31 cellular contexts compared by ENCODE assay signal in the genomic region with DNA sequence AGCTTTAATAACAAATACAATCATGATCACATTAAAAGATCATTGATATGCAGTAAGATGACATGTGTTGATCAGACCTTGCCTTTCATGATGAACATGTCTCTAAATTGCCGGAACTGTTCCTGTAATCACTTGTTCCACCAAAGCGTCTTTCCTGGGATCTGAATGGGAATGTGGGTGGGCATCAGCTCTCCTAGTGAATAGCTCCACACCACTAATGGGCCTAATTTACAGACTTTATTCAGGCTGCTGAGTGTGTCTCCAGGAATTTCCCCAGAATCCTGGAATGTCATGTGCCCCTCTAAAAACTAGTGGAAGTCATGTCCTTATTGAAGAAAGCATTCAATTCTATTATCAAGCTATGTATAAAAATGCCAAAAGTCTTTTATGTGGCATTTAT.
"Had no signal": no experiment of that assay in that cellular context is flagged by ENCODE, and none has a peak within 500 bp of the region (broad histone marks: within the 10 kb centered on the region; RNA-seq: fewer than 3 reads in every experiment).

No MANE protein-coding gene starts in this region.

- ATAC-seq: activated CD4-positive, alpha-beta T cell treated with anti-CD3 and anti-CD28 coated beads for 36 hours; activated CD4-positive, CD25-positive, alpha-beta regulatory T cell treated with anti-CD3 and anti-CD28 coated beads, Interleukin-2, amount 50 U/mL, for 24 hours; activated naive CD4-positive, alpha-beta T cell treated with anti-CD3 and anti-CD28 coated beads, Interleukin-2, amount 50 U/mL, for 72 hours; activated T-cell treated with anti-CD3 and anti-CD28 coated beads, Interleukin-2, amount 50 U/mL, for 4 hours; body of pancreas; PC-3; Right ventricle myocardium inferior had no signal

- H3K9me3 ChIP-seq: adrenal gland, body of pancreas, MG63 had no signal

- H3K4me1 ChIP-seq: adrenal gland, body of pancreas, breast epithelium, Peyer's patch had no signal

- H3K4me3 ChIP-seq: adrenal gland, body of pancreas, breast epithelium, MG63, Peyer's patch, SK-N-MC had no signal

- H3K4me1 Mint-ChIP-seq: activated CD4-positive, alpha-beta T cell treated with anti-CD3 and anti-CD28 coated beads for 36 hours had no signal

- H3K27me3 Mint-ChIP-seq: activated CD4-positive, alpha-beta memory T cell treated with anti-CD3 and anti-CD28 coated beads for 36 hours; activated CD4-positive, alpha-beta T cell treated with anti-CD3 and anti-CD28 coated beads for 36 hours had no signal

- H3K36me3 ChIP-seq: adrenal gland, breast epithelium, MG63, Peyer's patch had no signal

- H3K36me3 Mint-ChIP-seq: activated CD4-positive, alpha-beta memory T cell treated with anti-CD3 and anti-CD28 coated beads for 36 hours had no signal

- H3K27me3 ChIP-seq: adrenal gland, body of pancreas, breast epithelium, MG63, Peyer's patch had no signal

- H3K4me3 Mint-ChIP-seq: activated CD4-positive, alpha-beta memory T cell treated with anti-CD3 and anti-CD28 coated beads for 36 hours; activated CD4-positive, alpha-beta T cell treated with anti-CD3 and anti-CD28 coated beads for 36 hours; activated naive CD4-positive, alpha-beta T cell treated with anti-CD3 and anti-CD28 coated beads for 36 hours; activated T-cell treated with anti-CD3 and anti-CD28 coated beads, Interleukin-2, amount 50 U/mL, for 4 hours; activated T-helper 1 cell treated with anti-CD3 and anti-CD28 coated beads, Interleukin-12 subunit alpha, Interleukin-12 subunit beta, Interleukin-2, Interleukin-4 antibody, amounts not matched to agents 30 ng/mL and 10 ng/mL and 1 ng/mL, durations not matched to agents 14 hours and 24 hours and 36 hours had no signal

- H3K27ac ChIP-seq: adrenal gland, body of pancreas, breast epithelium, Peyer's patch, RWPE1, SK-N-MC had no signal

- DNase-seq: activated CD4-positive, alpha-beta memory T cell treated with anti-CD3 and anti-CD28 coated beads for 36 hours; activated CD4-positive, alpha-beta T cell treated with anti-CD3 and anti-CD28 coated beads for 36 hours; activated CD4-positive, alpha-beta T cell treated with anti-CD3 and anti-CD28 coated beads, Interleukin-2, amount 50 U/mL, for 1 hour; activated CD8-positive, alpha-beta memory T cell treated with anti-CD3 and anti-CD28 coated beads, Interleukin-2, amount 50 U/mL, for 4 hours; activated gamma-delta T cell treated with Interleukin-2 at 50 U/mL for 16 hours; activated naive CD4-positive, alpha-beta T cell treated with anti-CD3 and anti-CD28 coated beads for 36 hours; activated T-cell treated with anti-CD3 and anti-CD28 coated beads for 4 hours; activated T-cell treated with anti-CD3 and anti-CD28 coated beads, Interleukin-2, amount 50 U/mL, for 4 hours; adrenal gland; body of pancreas; MG63; MV-4-11; NCI-H1092; NCI-H1436 treated with DMSO at 0.1 percent for 48 hours; NCI-H1694 treated with DMSO at 0.1 percent for 48 hours; NCI-H2029; NCI-H345; NCI-H524 treated with DMSO at 0.1 percent for 48 hours; NK-92 treated with Interleukin-12 subunit alpha and Interleukin-12 subunit beta, amount 100 ng/mL, for 24 hours; PC-3; Peyer's patch; SIG-M5 had no signal

- FAIRE-seq: astrocyte, TTC549 had no signal

- H3K27ac Mint-ChIP-seq: activated CD4-positive, alpha-beta memory T cell treated with anti-CD3 and anti-CD28 coated beads for 36 hours; activated CD4-positive, alpha-beta T cell treated with anti-CD3 and anti-CD28 coated beads for 36 hours; activated naive CD4-positive, alpha-beta T cell treated with anti-CD3 and anti-CD28 coated beads for 36 hours; activated naive CD4-positive, alpha-beta T cell treated with anti-CD3 and anti-CD28 coated beads, Interleukin-2, amount 50 U/mL, for 72 hours; activated T-helper 1 cell treated with anti-CD3 and anti-CD28 coated beads, Interleukin-12 subunit alpha, Interleukin-12 subunit beta, Interleukin-2, Interleukin-4 antibody, amounts not matched to agents 30 ng/mL and 10 ng/mL and 1 ng/mL, durations not matched to agents 14 hours and 24 hours and 36 hours had no signal
